In the genomic region with DNA sequence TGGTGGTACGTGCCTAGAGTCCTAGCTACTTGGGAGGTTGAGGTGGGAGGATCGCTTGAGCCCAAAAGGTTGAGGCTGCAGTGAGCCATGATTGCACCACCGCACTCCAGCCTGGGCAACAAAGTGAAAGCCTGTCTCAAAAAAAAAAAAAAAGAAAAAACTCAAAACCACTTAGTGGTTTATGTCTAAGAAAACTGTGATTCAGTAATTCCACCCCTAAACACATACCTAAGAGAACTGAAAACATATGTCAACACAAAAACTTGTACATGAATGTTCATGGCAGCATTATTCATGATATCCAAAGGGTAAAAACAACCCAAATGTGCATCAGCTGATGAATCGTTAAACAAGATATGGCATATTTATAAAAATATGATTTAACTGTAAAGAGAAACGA, we compare ENCODE assay signal across 19 cellular contexts.
"Had no signal": no experiment of that assay in that cellular context is flagged by ENCODE, and none has a peak within 500 bp of the region (broad histone marks: within the 10 kb centered on the region; RNA-seq: fewer than 3 reads in every experiment).

No MANE protein-coding gene starts in this region.

- H3K4me1 ChIP-seq: ascending aorta, breast epithelium, parathyroid adenoma, right lobe of liver had no signal

- H3K27me3 Mint-ChIP-seq: activated CD4-positive, alpha-beta memory T cell treated with anti-CD3 and anti-CD28 coated beads, Interleukin-2, amount 10 ng/mL, durations not matched to agents 7 days and 5 days had no signal

- H3K27ac ChIP-seq: ascending aorta, breast epithelium, coronary artery, hepatocyte, parathyroid adenoma, right lobe of liver, WERI-Rb-1 had no signal

- H3K9me3 Mint-ChIP-seq: activated CD4-positive, alpha-beta memory T cell treated with anti-CD3 and anti-CD28 coated beads, Interleukin-2, amount 10 ng/mL, durations not matched to agents 7 days and 5 days; activated T-helper 2 cell treated with anti-CD3 and anti-CD28 coated beads, Interferon-gamma antibody, Interleukin-2, Interleukin-4, amounts not matched to agents 10 μg/mL and 5 μg/mL and 100 μg/mL, durations not matched to agents 14 hours and 24 hours and 36 hours; nephron had no signal

- H3K4me3 Mint-ChIP-seq: activated CD4-positive, alpha-beta memory T cell treated with anti-CD3 and anti-CD28 coated beads, Interleukin-2, amount 10 ng/mL, durations not matched to agents 7 days and 5 days; nephron had no signal

- H3K4me2 ChIP-seq: hepatocyte, smooth muscle cell had no signal

- ATAC-seq: left lobe of liver, right lobe of liver had no signal

- H3K27me3 ChIP-seq: ascending aorta, breast epithelium, hepatocyte, right lobe of liver had no signal

- H3K4me3 ChIP-seq: ascending aorta, breast epithelium, coronary artery, hepatocyte, right lobe of liver, smooth muscle cell had no signal

- DNase-seq: activated CD4-positive, alpha-beta memory T cell treated with anti-CD3 and anti-CD28 coated beads, Interleukin-2, amount 10 ng/mL, durations not matched to agents 7 days and 5 days; activated CD4-positive, alpha-beta T cell treated with anti-CD3 and anti-CD28 coated beads for 1 hour; activated naive CD4-positive, alpha-beta T cell treated with Interleukin-2 at 50 U/mL for 16 hours; mammary epithelial cell; midbrain; right lobe of liver; stimulated activated CD4-positive, alpha-beta T cell treated with anti-CD3 and anti-CD28 coated beads, Interleukin-4, amount 100 ng/mL, for 1 hour; SW 1271; T-helper 2 cell; WERI-Rb-1 had no signal

- H2AFZ ChIP-seq: hepatocyte, parathyroid adenoma had no signal

- H3K27ac Mint-ChIP-seq: activated CD4-positive, alpha-beta memory T cell treated with anti-CD3 and anti-CD28 coated beads, Interleukin-2, amount 10 ng/mL, durations not matched to agents 7 days and 5 days; activated T-helper 2 cell treated with anti-CD3 and anti-CD28 coated beads, Interferon-gamma antibody, Interleukin-2, Interleukin-4, amounts not matched to agents 10 μg/mL and 5 μg/mL and 100 μg/mL, durations not matched to agents 14 hours and 24 hours and 36 hours; nephron had no signal

- H3K9me3 ChIP-seq: ascending aorta, breast epithelium, right lobe of liver had no signal

- H3K79me2 ChIP-seq: parathyroid adenoma had no signal
